Comparison of ENCODE assay signal across 19 cellular contexts in the genomic region with DNA sequence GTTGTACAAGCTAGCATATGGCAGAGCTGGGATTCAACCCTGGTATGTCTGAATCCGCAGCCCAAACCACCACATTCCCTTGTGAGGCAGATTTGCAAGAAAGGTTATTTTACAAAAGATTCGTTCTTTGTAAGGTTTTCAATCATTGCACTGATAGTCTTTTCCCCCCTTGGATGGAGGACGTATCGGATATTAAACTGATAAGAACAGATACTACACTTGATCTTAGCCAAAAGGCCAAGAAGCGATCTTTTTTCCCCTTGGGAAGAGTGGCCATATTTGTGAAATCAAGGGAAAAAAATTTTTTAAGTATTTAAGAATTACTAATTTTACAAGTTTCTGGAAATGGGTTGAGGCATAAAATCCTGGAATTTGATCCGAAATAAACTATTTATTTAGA.
"Had no signal": no experiment of that assay in that cellular context is flagged by ENCODE, and none has a peak within 500 bp of the region (broad histone marks: within the 10 kb centered on the region; RNA-seq: fewer than 3 reads in every experiment).

No MANE protein-coding gene starts in this region.

- H3K9me3 ChIP-seq: left ventricle myocardium inferior, pancreas, psoas muscle, right atrium auricular region, tibial artery had no signal

- H3K4me3 Mint-ChIP-seq: activated B cell treated with CpG ODN at 0.5 μM for 24 hours; activated CD4-positive, alpha-beta T cell treated with anti-CD3 and anti-CD28 coated beads for 36 hours; activated naive CD4-positive, alpha-beta T cell treated with anti-CD3 and anti-CD28 coated beads, Interleukin-2, amount 10 ng/mL, durations not matched to agents 7 days and 5 days; natural killer cell treated with Interleukin-12 subunit alpha and Interleukin-12 subunit beta and Interleukin-15 and Interleukin-18, amount 100 ng/mL, for 72 hours; T-helper 17 cell had no signal

- H3K27me3 ChIP-seq: pancreas, right atrium auricular region, tibial artery had no signal

- H3K9me3 Mint-ChIP-seq: activated B cell treated with CpG ODN at 0.5 μM for 24 hours; activated naive CD4-positive, alpha-beta T cell treated with anti-CD3 and anti-CD28 coated beads, Interleukin-2, amount 10 ng/mL, durations not matched to agents 7 days and 5 days; natural killer cell treated with Interleukin-12 subunit alpha and Interleukin-12 subunit beta and Interleukin-15 and Interleukin-18, amount 100 ng/mL, for 72 hours had no signal

- H3K27ac ChIP-seq: epithelial cell of prostate, left ventricle myocardium inferior, pancreas, psoas muscle, right atrium auricular region, tibial artery had no signal

- H3K27ac Mint-ChIP-seq: activated B cell treated with CpG ODN at 0.5 μM for 24 hours; activated CD4-positive, alpha-beta T cell treated with anti-CD3 and anti-CD28 coated beads for 36 hours; activated naive CD4-positive, alpha-beta T cell treated with anti-CD3 and anti-CD28 coated beads, Interleukin-2, amount 10 ng/mL, durations not matched to agents 7 days and 5 days; natural killer cell treated with Interleukin-12 subunit alpha and Interleukin-12 subunit beta and Interleukin-15 and Interleukin-18, amount 100 ng/mL, for 72 hours; T-helper 17 cell had no signal

- ATAC-seq: activated CD4-positive, alpha-beta T cell treated with anti-CD3 and anti-CD28 coated beads for 36 hours; natural killer cell treated with Interleukin-12 subunit alpha and Interleukin-12 subunit beta and Interleukin-15 and Interleukin-18, amount 100 ng/mL, for 72 hours; pancreas; psoas muscle; T-helper 17 cell had no signal

- FAIRE-seq: pancreas had no signal

- H3K4me1 ChIP-seq: left ventricle myocardium inferior, psoas muscle, right atrium auricular region, tibial artery had no signal

- H3K36me3 ChIP-seq: pancreas had no signal

- H3K27me3 Mint-ChIP-seq: activated B cell treated with CpG ODN at 0.5 μM for 24 hours; activated CD4-positive, alpha-beta T cell treated with anti-CD3 and anti-CD28 coated beads for 36 hours; activated naive CD4-positive, alpha-beta T cell treated with anti-CD3 and anti-CD28 coated beads, Interleukin-2, amount 10 ng/mL, durations not matched to agents 7 days and 5 days; natural killer cell treated with Interleukin-12 subunit alpha and Interleukin-12 subunit beta and Interleukin-15 and Interleukin-18, amount 100 ng/mL, for 72 hours; T-helper 17 cell had no signal

- H3K4me3 ChIP-seq: left ventricle myocardium inferior, pancreas, psoas muscle, right atrium auricular region, tibial artery had no signal

- DNase-seq: activated B cell treated with CpG ODN at 0.5 μM for 24 hours; activated CD4-positive, alpha-beta T cell treated with anti-CD3 and anti-CD28 coated beads for 36 hours; activated CD4-positive, alpha-beta T cell treated with anti-CD3 and anti-CD28 coated beads, Interleukin-2, amount 50 U/mL, for 4 hours; activated CD8-positive, alpha-beta memory T cell treated with anti-CD3 and anti-CD28 coated beads, Interleukin-2, amount 50 U/mL, for 48 hours; activated naive CD4-positive, alpha-beta T cell treated with anti-CD3 and anti-CD28 coated beads, Interleukin-2, amount 10 ng/mL, durations not matched to agents 7 days and 5 days; activated T-cell treated with anti-CD3 and anti-CD28 coated beads, Interleukin-2, amount 50 U/mL, for 48 hours; cortex of kidney; left ventricle myocardium inferior; midbrain; pancreas; psoas muscle; stimulated activated CD4-positive, alpha-beta T cell treated with anti-CD3 and anti-CD28 coated beads, Interleukin-4, amount 100 ng/mL, for 24 hours; stimulated activated naive CD4-positive, alpha-beta T cell treated with Interleukin-2 at 50 U/mL for 16 hours; substantia nigra; T-helper 17 cell; tibial artery had no signal
